1 cellular context compared by ENCODE assay signal in genomic region chr1:37930246-37931142, GRCh38.
TF ChIP-seq lines count a peak whose summit lies in the region.

No MANE protein-coding gene starts in this region.

TF ChIP-seq in GM12878, 131 proteins besides CTCF, POLR2A, EP300 and RAD21 (continued from another document):
- TF ChIP-seq PBX3 (IDR thresholded peaks at IDR 0.05; ENCODE audit: insufficient replicate concordance, low read depth, low read length) (peak; percentile 7), WRNIP1 (IDR thresholded peaks at IDR 0.05; ENCODE audit: borderline replicate concordance, low read depth, low read length) (0 out of 2 replicates have a peak, but pooled peaks have one; percentile 62), MXI1 (IDR thresholded peaks at IDR 0.05; ENCODE audit: low read depth, low read length) (peak; percentile 64), RCOR1 (conservative IDR thresholded peaks at IDR 0.05; ENCODE audit: low read depth, low read length) (no peak)
